Comparison of ENCODE assay signal across 8 cellular contexts in genomic region chr5:74767579-74767913, GRCh38. TPM values are rescaled to one million over a fixed set of nuclear protein-coding genes. Genes with fewer than 3 reads are reported as not detected.
DNase-seq lines count a peak whose midpoint lies in the region; ATAC-seq and FAIRE-seq lines count a peak whose summit lies in the region.

No MANE protein-coding gene starts in this region.

- peaks cover 5 to 61% (median 28%) of the 10 kb centered on the region in 4 donors for H3K4me1 Mint-ChIP-seq in CD4-positive, CD25-positive, alpha-beta regulatory T cell
- peaks cover 7% of the 10 kb centered on the region for H3K4me1 Mint-ChIP-seq in memory B cell

- peak overlapping the region; percentile 91 for H3K9ac ChIP-seq in SK-N-MC (ENCODE audit: insufficient read length)

- H3K9me3 ChIP-seq in CD4-positive, CD25-positive, alpha-beta regulatory T cell (ENCODE audit: control insufficient read depth in 2 of 2, low read length in 2 of 2), result no peaks in the 10 kb centered on the region
- H3K9me3 ChIP-seq in SK-N-MC (ENCODE audit: low read depth, low read length), result no peaks in the 10 kb centered on the region
- H3K9me3 ChIP-seq in ectodermal cell (ENCODE audit: control insufficient read depth, low read length), result no peaks in the 10 kb centered on the region

- H3K36me3 Mint-ChIP-seq in CD4-positive, CD25-positive, alpha-beta regulatory T cell, result peaks cover 18% of the 10 kb centered on the region
- peaks cover 10% of the 10 kb centered on the region for H3K36me3 Mint-ChIP-seq in memory B cell

- H3K27ac ChIP-seq in CD4-positive, CD25-positive, alpha-beta regulatory T cell (ENCODE audit: insufficient read depth, low read length, poor library complexity, severe bottlenecking), result peak overlapping the region; percentile 77
- H3K27ac ChIP-seq in SK-N-MC (peak overlapping the region; percentile 52; the same call in 1 of the 2 replicates), ectodermal cell (ENCODE audit: insufficient read depth, low read depth, low read length, poor library complexity, severe bottlenecking) (no peak overlapping the region)

- WGBS in ectodermal cell, 2 experiments, result 2% methylated on average over 9 of the region's 9 CpGs

- H3K4me1 ChIP-seq in CD4-positive, CD25-positive, alpha-beta regulatory T cell (ENCODE audit: control insufficient read depth, insufficient read depth, low read length, poor library complexity, severe bottlenecking), result peaks cover 34% of the 10 kb centered on the region
- peaks cover 10% of the 10 kb centered on the region for H3K4me1 ChIP-seq in ectodermal cell (ENCODE audit: control insufficient read depth, insufficient read depth, low read length)

- FAIRE-seq in urothelium cell line (lab: Jason Lieb, UNC), result no peak

- peak overlapping the region; percentile 93 to 100 (median 100) for H3K4me3 Mint-ChIP-seq in CD4-positive, CD25-positive, alpha-beta regulatory T cell
- H3K4me3 Mint-ChIP-seq in memory B cell, result peak overlapping the region; percentile 100

- ATAC-seq in CD4-positive, CD25-positive, alpha-beta regulatory T cell (ENCODE audit: low read depth in 2 of 2), result no peak
- ATAC-seq in GM18868 (IDR thresholded peaks at IDR 0.05; ENCODE audit: unreplicated experiment), result peak; percentile 29
- ATAC-seq in HG03095 (IDR thresholded peaks at IDR 0.05; ENCODE audit: unreplicated experiment), result peak; percentile 17
- ATAC-seq in memory B cell (ENCODE audit: low read depth), result no peak

- H3K4me3 ChIP-seq in CD4-positive, CD25-positive, alpha-beta regulatory T cell (ENCODE audit: low read depth, low read length), result peak overlapping the region; percentile 100
- H3K4me3 ChIP-seq in SK-N-MC (peak overlapping the region; percentile 100), ectodermal cell (ENCODE audit: insufficient read depth, low read depth, low read length) (peak overlapping the region; percentile 89)

- no peaks in the 10 kb centered on the region for H3K9me3 Mint-ChIP-seq in CD4-positive, CD25-positive, alpha-beta regulatory T cell
- no peaks in the 10 kb centered on the region for H3K9me3 Mint-ChIP-seq in memory B cell

- H3K27me3 ChIP-seq in CD4-positive, CD25-positive, alpha-beta regulatory T cell (ENCODE audit: control insufficient read depth, insufficient read depth, low read length), result no peaks in the 10 kb centered on the region
- H3K27me3 ChIP-seq in ectodermal cell (ENCODE audit: control insufficient read depth, insufficient read depth, low read length, poor library complexity, severe bottlenecking), result no peaks in the 10 kb centered on the region

- peaks cover 4% of the 10 kb centered on the region for H3K27me3 Mint-ChIP-seq in CD4-positive, CD25-positive, alpha-beta regulatory T cell
- H3K27me3 Mint-ChIP-seq in memory B cell, result no peaks in the 10 kb centered on the region

- peak overlapping the region; percentile 97 to 99 (median 98) for H3K27ac Mint-ChIP-seq in CD4-positive, CD25-positive, alpha-beta regulatory T cell
- peak overlapping the region; percentile 98 for H3K27ac Mint-ChIP-seq in memory B cell

- H3K36me3 ChIP-seq in CD4-positive, CD25-positive, alpha-beta regulatory T cell (ENCODE audit: control insufficient read depth, insufficient read depth, low read length), result peaks cover 39% of the 10 kb centered on the region
- H3K36me3 ChIP-seq in SK-N-MC (ENCODE audit: insufficient read depth, low read length) (peaks cover 41% of the 10 kb centered on the region), ectodermal cell (ENCODE audit: control insufficient read depth, insufficient read depth, low read length) (peaks cover 12% of the 10 kb centered on the region)

- DNase-seq in CD4-positive, CD25-positive, alpha-beta regulatory T cell, result peak in 2 of 3 donors; percentile 3 to 41
- DNase-seq in SK-N-MC (ENCODE audit: low read depth, low spot score) (peak; percentile 1), memory B cell (ENCODE audit: low spot score in 2 of 2) (no peak), urothelium cell line (ENCODE audit: low spot score) (peak; percentile 21), pons (ENCODE audit: low spot score) (no peak)

RNA-seq across cellular contexts. Expression of gene NSA2, which starts 0.5 kb away (rescaled TPM):
- 86.2 TPM for total RNA-seq in CD4-positive, CD25-positive, alpha-beta regulatory T cell
- 10 to 100 TPM; 50.9 to 67.0 (median 60.1) TPM for polyA plus RNA-seq in CD4-positive, CD25-positive, alpha-beta regulatory T cell
- polyA plus RNA-seq in ectodermal cell (2013, experiment 1 of 4), result 98.4 TPM
- polyA plus RNA-seq in ectodermal cell (2013, experiment 2 of 4), result 90.2 TPM
- polyA plus RNA-seq in ectodermal cell (2013, experiment 3 of 4), result 106 TPM
- 137 TPM for polyA plus RNA-seq in ectodermal cell (2013, experiment 4 of 4)

RNA-seq across cellular contexts. Expression of gene GFM2, which starts 0.6 kb away (rescaled TPM):
- 20.1 TPM for total RNA-seq in CD4-positive, CD25-positive, alpha-beta regulatory T cell
- polyA plus RNA-seq in CD4-positive, CD25-positive, alpha-beta regulatory T cell, result 10 to 100 TPM in 1 of 4 donors, 1 to 10 TPM in 3; 6.9 to 13.0 (median 9.5) TPM
- 36.2 TPM for polyA plus RNA-seq in ectodermal cell (2013, experiment 1 of 4)
- 42.0 TPM for polyA plus RNA-seq in ectodermal cell (2013, experiment 2 of 4)
- polyA plus RNA-seq in ectodermal cell (2013, experiment 3 of 4), result 29.6 TPM
- polyA plus RNA-seq in ectodermal cell (2013, experiment 4 of 4), result 32.0 TPM

Comparison
In these comparisons a context has a peak if more than half of its experiments do, and no peak if none do; other contexts are left out.
1. ATAC-seq: peak in GM18868 (single experiment) and HG03095 (single experiment); none in CD4-positive, CD25-positive, alpha-beta regulatory T cell (0 of 2) and memory B cell (single experiment).
2. DNase-seq: peak in CD4-positive, CD25-positive, alpha-beta regulatory T cell (2 of 3), SK-N-MC (single experiment) and urothelium cell line (single experiment); none in memory B cell (0 of 2) and pons (single experiment).
3. Peak in every context shown above with its lines, with median percentiles within 50 percentile points of each other: H3K4me3 ChIP-seq.